Comparison of ENCODE assay signal across 24 cellular contexts in genomic region chr13:61777281-61777680, GRCh38.
DNase-seq lines count a peak whose midpoint lies in the region; ATAC-seq and TF ChIP-seq lines count a peak whose summit lies in the region.
"Had no signal": no experiment of that assay in that cellular context is flagged by ENCODE, and none has a peak within 500 bp of the region (broad histone marks: within the 10 kb centered on the region; RNA-seq: fewer than 3 reads in every experiment).

No MANE protein-coding gene starts in this region.

- no peak overlapping the region for H3K4me3 Mint-ChIP-seq in mesothelial cell of epicardium
- H3K4me3 Mint-ChIP-seq: activated CD4-positive, alpha-beta T cell treated with anti-CD3 and anti-CD28 coated beads, Interleukin-2, amount 10 ng/mL, durations not matched to agents 24 days and 14 days; central memory CD8-positive, alpha-beta T cell; H9 had no signal

- H3K9me3 ChIP-seq in PC-3 (ENCODE audit: low read length): no peaks in the 10 kb centered on the region
- H3K9me3 ChIP-seq: left lung, SJCRH30, stomach, tibial nerve had no signal

- no TSS peak for BruUV-seq in PC-3 (replicated peaks; lab: Mats Ljungman, UMichigan)

- no peaks in the 10 kb centered on the region for H3K27me3 ChIP-seq in PC-3 (ENCODE audit: low read length)
- H3K27me3 ChIP-seq: left lung, stomach, tibial nerve had no signal

- DNase-seq in NCI-H446 treated with DMSO at 0.1 percent for 48 hours (lab: John Stamatoyannopoulos, UW): peak; percentile 8
- peak; percentile 62 for DNase-seq in fibroblast of pulmonary artery (ENCODE audit: low read depth)
- no peak for DNase-seq in mesothelial cell of epicardium (ENCODE audit: low spot score in 2 of 2, unreplicated experiment in 2 of 2)
- DNase-seq in PC-3: no peak
- DNase-seq in HEK293T (ENCODE audit: extremely low spot score): no peak
- DNase-seq in MV-4-11 (lab: John Stamatoyannopoulos, UW): no peak
- DNase-seq: activated CD4-positive, alpha-beta T cell treated with anti-CD3 and anti-CD28 coated beads, Interleukin-2, amount 10 ng/mL, durations not matched to agents 24 days and 14 days; activated naive CD4-positive, alpha-beta T cell treated with anti-CD3 and anti-CD28 coated beads, Interleukin-2, amount 50 U/mL, for 16 hours; H9; left lung; mucosa of descending colon; NCI-H1048; NCI-H1930; NCI-H226; stimulated activated CD8-positive, alpha-beta memory T cell treated with anti-CD3 and anti-CD28 coated beads, Interleukin-4, amount 100 ng/mL, for 48 hours; stomach; T-helper 2 cell had no signal

- H3K27me3 Mint-ChIP-seq in mesothelial cell of epicardium (ENCODE audit: low read depth): no peaks in the 10 kb centered on the region
- H3K27me3 Mint-ChIP-seq: activated CD4-positive, alpha-beta T cell treated with anti-CD3 and anti-CD28 coated beads, Interleukin-2, amount 10 ng/mL, durations not matched to agents 24 days and 14 days; central memory CD8-positive, alpha-beta T cell had no signal

- H3K79me2 ChIP-seq in PC-3 (ENCODE audit: low read length): no peaks in the 10 kb centered on the region
- H3K79me2 ChIP-seq: parathyroid adenoma had no signal

- H3K27ac ChIP-seq in PC-3 (ENCODE audit: low read length): no peak overlapping the region
- H3K27ac ChIP-seq: left lung, parathyroid adenoma, SJCRH30, stomach, tibial nerve had no signal

- no peak overlapping the region for H3K4me3 ChIP-seq in fibroblast of pulmonary artery (replicated peaks; ENCODE audit: low read depth, low read length)
- H3K4me3 ChIP-seq in PC-3 (ENCODE audit: low read length): no peak overlapping the region
- H3K4me3 ChIP-seq: left lung, mucosa of descending colon, SJCRH30, stomach, tibial nerve had no signal

- H3K9me3 Mint-ChIP-seq in mesothelial cell of epicardium: no peaks in the 10 kb centered on the region
- H3K9me3 Mint-ChIP-seq: activated CD4-positive, alpha-beta T cell treated with anti-CD3 and anti-CD28 coated beads, Interleukin-2, amount 10 ng/mL, durations not matched to agents 24 days and 14 days had no signal

- peak overlapping the region; percentile 22 for H3K27ac Mint-ChIP-seq in mesothelial cell of epicardium
- H3K27ac Mint-ChIP-seq: activated CD4-positive, alpha-beta T cell treated with anti-CD3 and anti-CD28 coated beads, Interleukin-2, amount 10 ng/mL, durations not matched to agents 24 days and 14 days; H9 had no signal

- POLR2A ChIA-PET in PC-3 (lab: Charles Lee; ENCODE audit: unreplicated experiment): no interaction called here
- POLR2A ChIA-PET in HEK293T (lab: Yijun Ruan, JAX): no interaction called here

- H3F3A ChIP-seq in PC-3 (ENCODE audit: low read length, unreplicated experiment): no peaks in the 10 kb centered on the region

- H3K36me3 ChIP-seq in PC-3 (ENCODE audit: low read depth, low read length): no peaks in the 10 kb centered on the region
- H3K36me3 ChIP-seq: left lung, SJCRH30, stomach, tibial nerve had no signal

- H3K9me2 ChIP-seq in PC-3 (replicated peaks; ENCODE audit: low read length): no peaks in the 10 kb centered on the region

- no peak overlapping the region for H2AFZ ChIP-seq in PC-3 (ENCODE audit: low read length)
- H2AFZ ChIP-seq: parathyroid adenoma had no signal

- peaks cover 2% of the 10 kb centered on the region for H3K4me1 Mint-ChIP-seq in mesothelial cell of epicardium
- H3K4me1 Mint-ChIP-seq: activated CD4-positive, alpha-beta T cell treated with anti-CD3 and anti-CD28 coated beads, Interleukin-2, amount 10 ng/mL, durations not matched to agents 24 days and 14 days; central memory CD8-positive, alpha-beta T cell had no signal

- no peak overlapping the region for H3K9ac ChIP-seq in PC-3 (ENCODE audit: low read length)
- H3K9ac ChIP-seq: parathyroid adenoma had no signal

- no peak overlapping the region for H3K4me2 ChIP-seq in PC-3 (ENCODE audit: low read length)

- H3K36me3 Mint-ChIP-seq in mesothelial cell of epicardium: no peaks in the 10 kb centered on the region

- ATAC-seq in SK-N-SH treated with all-trans-retinoic acid at 6 μM for 48 hours (no peak), PC-3 (no peak), HG03097 (IDR thresholded peaks at IDR 0.05; ENCODE audit: low FRiP score, unreplicated experiment) (no peak)
- ATAC-seq: left lung, mucosa of descending colon, Panc1 had no signal

- TF ChIP-seq CTCF in fibroblast of pulmonary artery (IDR thresholded peaks at IDR 0.05; ENCODE audit: low read length, missing control alignments) (no peak), mesothelial cell of epicardium (IDR thresholded peaks at IDR 0.05; ENCODE audit: unreplicated experiment) (no peak), PC-3 (conservative IDR thresholded peaks at IDR 0.05; ENCODE audit: low read depth, low read length) (no peak)

- intact Hi-C loops in PC-3 (cut with micrococcal nuclease): no loop called here

- CTCF ChIA-PET in PC-3 (lab: Charles Lee) (no interaction called here), HEK293T (lab: Yijun Ruan, JAX) (no interaction called here)

- no peaks in the 10 kb centered on the region for H3K4me1 ChIP-seq in PC-3 (ENCODE audit: insufficient read depth, low read length)
- H3K4me1 ChIP-seq: left lung, parathyroid adenoma, SJCRH30, stomach had no signal

- H4K20me1 ChIP-seq in PC-3 (ENCODE audit: low read length): no peaks in the 10 kb centered on the region

TF ChIP-seq in SK-N-SH treated with all-trans-retinoic acid at 6 μM for 48 hours, 23 proteins besides CTCF, POLR2A, EP300 and RAD21:
- TF ChIP-seq POU6F1 (CRISPR knock-in tag; IDR thresholded peaks at IDR 0.05; ENCODE audit: borderline replicate concordance, low read depth): no peak
- no peak for TF ChIP-seq ARNTL (CRISPR knock-in tag; IDR thresholded peaks at IDR 0.05; ENCODE audit: borderline replicate concordance, low read depth)
- no peak; the same call in 1 of the 2 replicates for TF ChIP-seq SNAI2 (CRISPR knock-in tag; IDR thresholded peaks at IDR 0.05)
- no peak for TF ChIP-seq TOX (CRISPR knock-in tag; IDR thresholded peaks at IDR 0.05; ENCODE audit: borderline replicate concordance)
- TF ChIP-seq PPARA (CRISPR knock-in tag; IDR thresholded peaks at IDR 0.05; ENCODE audit: borderline replicate concordance): no peak
- no peak for TF ChIP-seq ZC3H10 (CRISPR knock-in tag; IDR thresholded peaks at IDR 0.05)
- TF ChIP-seq ISL1 (CRISPR knock-in tag; IDR thresholded peaks at IDR 0.05): 0 out of 2 replicates have a peak, but pooled peaks have one; percentile 11
- no peak for TF ChIP-seq ZNF8 (CRISPR knock-in tag; IDR thresholded peaks at IDR 0.05)

TF ChIP-seq in HEK293T, 16 proteins besides CTCF, POLR2A, EP300 and RAD21:
- TF ChIP-seq FOXM1 (IDR thresholded peaks at IDR 0.05; ENCODE audit: borderline replicate concordance): no peak
- no peak for TF ChIP-seq PKNOX1 (IDR thresholded peaks at IDR 0.05)
TF ChIP-seq in HEK293T: peak in this region for 0.

Comparison
In these comparisons a context has a peak if more than half of its experiments do, and no peak if none do; other contexts are left out.
1. DNase-seq: peak in NCI-H446 treated with DMSO at 0.1 percent for 48 hours (single experiment) and fibroblast of pulmonary artery (single experiment); none in mesothelial cell of epicardium (0 of 2), PC-3 (single experiment), HEK293T (single experiment) and MV-4-11 (single experiment).